Comparison of ENCODE assay signal across 27 cellular contexts in genomic region chr5:37437716-37438115, GRCh38.
"Had no signal": no experiment of that assay in that cellular context is flagged by ENCODE, and none has a peak within 500 bp of the region (broad histone marks: within the 10 kb centered on the region; RNA-seq: fewer than 3 reads in every experiment).

No MANE protein-coding gene starts in this region.

- H3K4me1 Mint-ChIP-seq: endodermal cell had no signal

- H3K27me3 Mint-ChIP-seq: activated naive CD4-positive, alpha-beta T cell treated with anti-CD3 and anti-CD28 coated beads, Interleukin-2, amount 50 U/mL, for 24 hours; activated T-cell treated with anti-CD3 and anti-CD28 coated beads, Interleukin-2, amount 50 U/mL, for 24 hours; naive thymus-derived CD8-positive, alpha-beta T cell; stimulated activated naive B cell treated with anti-CD40 and anti-IgM and Interleukin-4, amounts not matched to agents 10 μg/mL and 1 μg/mL and 100 μg/mL, for 72 hours; T-cell had no signal

- DNase-seq: activated CD4-positive, alpha-beta T cell treated with anti-CD3 and anti-CD28 coated beads for 1 hour; activated CD4-positive, alpha-beta T cell treated with anti-CD3 and anti-CD28 coated beads, Interleukin-2, amount 50 U/mL, for 48 hours; activated T-cell treated with anti-CD3 and anti-CD28 coated beads, Interleukin-2, amount 50 U/mL, for 24 hours; amygdala; dorsolateral prefrontal cortex; endodermal cell; erythroblast; foreskin fibroblast; hippocampal formation; kidney; left lung; mammary epithelial cell; mucosa of descending colon; naive thymus-derived CD8-positive, alpha-beta T cell; posterior cingulate gyrus; retina; stimulated activated CD4-positive, alpha-beta T cell treated with anti-CD3 and anti-CD28 coated beads, Interleukin-15, amount 100 ng/mL, for 24 hours; stimulated activated CD4-positive, alpha-beta T cell treated with anti-CD3 and anti-CD28 coated beads, Interleukin-4, amount 100 ng/mL, for 1 hour; stimulated activated naive B cell treated with anti-CD40 and anti-IgM and Interleukin-4, amounts not matched to agents 10 μg/mL and 1 μg/mL and 100 μg/mL, for 72 hours; T-cell; thyroid gland had no signal

- FAIRE-seq: urothelium cell line had no signal

- H3K27ac Mint-ChIP-seq: activated naive CD4-positive, alpha-beta T cell treated with anti-CD3 and anti-CD28 coated beads, Interleukin-2, amount 50 U/mL, for 24 hours; activated T-cell treated with anti-CD3 and anti-CD28 coated beads, Interleukin-2, amount 50 U/mL, for 24 hours; endodermal cell; naive thymus-derived CD8-positive, alpha-beta T cell; stimulated activated naive B cell treated with anti-CD40 and anti-IgM and Interleukin-4, amounts not matched to agents 10 μg/mL and 1 μg/mL and 100 μg/mL, for 72 hours; T-cell had no signal

- H3K4me1 ChIP-seq: breast epithelium, left lung, thyroid gland had no signal

- H3K4me3 ChIP-seq: breast epithelium, dorsolateral prefrontal cortex, left lung, mucosa of descending colon, skin epidermis, thyroid gland had no signal

- H3K4me3 Mint-ChIP-seq: activated naive CD4-positive, alpha-beta T cell treated with anti-CD3 and anti-CD28 coated beads, Interleukin-2, amount 50 U/mL, for 24 hours; activated T-cell treated with anti-CD3 and anti-CD28 coated beads, Interleukin-2, amount 50 U/mL, for 24 hours; endodermal cell; naive thymus-derived CD8-positive, alpha-beta T cell; stimulated activated naive B cell treated with anti-CD40 and anti-IgM and Interleukin-4, amounts not matched to agents 10 μg/mL and 1 μg/mL and 100 μg/mL, for 72 hours; T-cell had no signal

- H3K9me3 ChIP-seq: breast epithelium, left lung, mucosa of descending colon, neutrophil, thyroid gland had no signal

- ATAC-seq: left lung; mucosa of descending colon; naive thymus-derived CD8-positive, alpha-beta T cell; stimulated activated naive B cell treated with anti-CD40 and anti-IgM and Interleukin-4, amounts not matched to agents 10 μg/mL and 1 μg/mL and 100 μg/mL, for 72 hours; T-cell had no signal

- H3K36me3 ChIP-seq: thyroid gland had no signal

- H3K9me3 Mint-ChIP-seq: activated naive CD4-positive, alpha-beta T cell treated with anti-CD3 and anti-CD28 coated beads, Interleukin-2, amount 50 U/mL, for 24 hours; activated T-cell treated with anti-CD3 and anti-CD28 coated beads, Interleukin-2, amount 50 U/mL, for 24 hours; endodermal cell; naive thymus-derived CD8-positive, alpha-beta T cell; stimulated activated naive B cell treated with anti-CD40 and anti-IgM and Interleukin-4, amounts not matched to agents 10 μg/mL and 1 μg/mL and 100 μg/mL, for 72 hours; T-cell had no signal

- H3K27ac ChIP-seq: breast epithelium, dorsolateral prefrontal cortex, left lung, neutrophil, skin epidermis, thyroid gland, VCaP had no signal
